ENCODE assay signal across 23 cellular contexts in genomic region chr20:6920991-6921613, GRCh38.
DNase-seq lines count a peak whose midpoint lies in the region; FAIRE-seq and TF ChIP-seq lines count a peak whose summit lies in the region.
"Had no signal": no experiment of that assay in that cellular context is flagged by ENCODE, and none has a peak within 500 bp of the region (broad histone marks: within the 10 kb centered on the region; RNA-seq: fewer than 3 reads in every experiment).

No MANE protein-coding gene starts in this region.

- H4K20me1 ChIP-seq in PC-9 (ENCODE audit: insufficient read depth) = no peaks in the 10 kb centered on the region
- H4K20me1 ChIP-seq in fibroblast of lung (ENCODE audit: control insufficient read depth, extremely low read depth, insufficient read depth, low read length) = no peaks in the 10 kb centered on the region

- 55 to 74% (median 65%) methylated on average over 9 of the region's 9 CpGs for WGBS in small intestine, 3 donors

- no peak overlapping the region for H3K4me3 ChIP-seq in PC-9
- peak overlapping the region in 1 of 4 experiments; percentile 15 for H3K4me3 ChIP-seq in fibroblast of lung (replicated peaks in 1 of 4; ENCODE audit: control extremely low read depth in 1 of 4, insufficient read depth in 1 of 4, low read depth in 3 of 4, low read length in 4 of 4)
- no peak overlapping the region for H3K4me3 ChIP-seq in small intestine (ENCODE audit: low read depth in 1 of 2, low read length in 2 of 2)
- H3K4me3 ChIP-seq: ascending aorta, left lung, mucosa of descending colon, smooth muscle cell, upper lobe of right lung had no signal

- POLR2A ChIA-PET in PC-9 (lab: Charles Lee; ENCODE audit: unreplicated experiment) = no interaction called here

- H3F3A ChIP-seq in PC-9 (ENCODE audit: insufficient read depth, low read depth) = no peaks in the 10 kb centered on the region

- no peak for FAIRE-seq in small intestine (lab: Jason Lieb, UNC)
- FAIRE-seq: G401.6 had no signal

- H3K9me3 ChIP-seq in PC-9 (ENCODE audit: insufficient read depth, low read depth) (no peaks in the 10 kb centered on the region), fibroblast of lung (ENCODE audit: control insufficient read depth, insufficient read depth, low read depth, low read length) (no peaks in the 10 kb centered on the region), small intestine (ENCODE audit: control insufficient read depth, low read depth) (no peaks in the 10 kb centered on the region)
- H3K9me3 ChIP-seq: ascending aorta, left lung, mucosa of descending colon, upper lobe of right lung had no signal

- H3K4me1 ChIP-seq in PC-9 (replicated peaks; ENCODE audit: insufficient read depth) (no peaks in the 10 kb centered on the region), fibroblast of lung (ENCODE audit: control insufficient read depth, extremely low read depth, insufficient read depth, low read length) (no peaks in the 10 kb centered on the region), small intestine (ENCODE audit: control insufficient read depth in 2 of 2, insufficient read depth in 1 of 2, low read depth in 1 of 2, low read length in 1 of 2) (no peaks in the 10 kb centered on the region)
- H3K4me1 ChIP-seq: ascending aorta, left lung, upper lobe of right lung had no signal

- H2AFZ ChIP-seq in PC-9 (no peak overlapping the region), fibroblast of lung (ENCODE audit: low read length) (no peak overlapping the region)

- peaks cover 31% of the 10 kb centered on the region; the same call in 1 of the 2 replicates for H3K27me3 ChIP-seq in PC-9 (ENCODE audit: insufficient read depth, low read depth)
- H3K27me3 ChIP-seq in fibroblast of lung (ENCODE audit: control insufficient read depth, insufficient read depth, low read length) = no peaks in the 10 kb centered on the region
- no peaks in the 10 kb centered on the region for H3K27me3 ChIP-seq in small intestine (ENCODE audit: control insufficient read depth in 2 of 2, insufficient read depth in 2 of 2, low read length in 2 of 2)
- H3K27me3 ChIP-seq: ascending aorta, left lung, upper lobe of right lung had no signal

- H3K36me3 ChIP-seq in PC-9 (ENCODE audit: low read depth) (no peaks in the 10 kb centered on the region), fibroblast of lung (ENCODE audit: control insufficient read depth, insufficient read depth, low read length) (no peaks in the 10 kb centered on the region), small intestine (ENCODE audit: control insufficient read depth in 2 of 2, insufficient read depth in 2 of 2, low read length in 2 of 2) (no peaks in the 10 kb centered on the region)
- H3K36me3 ChIP-seq: ascending aorta, left lung, upper lobe of right lung had no signal

- TF ChIP-seq CTCF in PC-9 (conservative IDR thresholded peaks at IDR 0.05) (no peak), fibroblast of lung (conservative IDR thresholded peaks at IDR 0.05 in 1 of 2, IDR thresholded peaks at IDR 0.05 in 1 of 2; ENCODE audit: low read depth in 1 of 2, low read length in 2 of 2) (no peak)

- intact Hi-C loops in PC-9 (cut with micrococcal nuclease; ENCODE audit: unreplicated experiment) = no loop called here

- BruUV-seq in PC-9 (replicated peaks; lab: Mats Ljungman, UMichigan) = no TSS peak

- H3K9me2 ChIP-seq in PC-9 (ENCODE audit: insufficient read depth) = no peaks in the 10 kb centered on the region

- H3K27ac ChIP-seq in PC-9 (no peak overlapping the region), fibroblast of lung (ENCODE audit: insufficient read depth, low read length) (no peak overlapping the region), small intestine (ENCODE audit: low read depth in 1 of 2, low read length in 1 of 2) (no peak overlapping the region)
- H3K27ac ChIP-seq: ascending aorta, left lung, upper lobe of right lung had no signal

- 0 out of 2 replicates have a peak overlapping the region, but pooled peaks have one; percentile 16 for H3K4me2 ChIP-seq in PC-9
- no peak overlapping the region for H3K4me2 ChIP-seq in fibroblast of lung (ENCODE audit: extremely low read depth, insufficient read depth, low read length)
- H3K4me2 ChIP-seq: smooth muscle cell had no signal

- H3K79me2 ChIP-seq in PC-9 (ENCODE audit: low read depth) (no peaks in the 10 kb centered on the region), fibroblast of lung (ENCODE audit: control insufficient read depth, insufficient read depth, low read length) (no peaks in the 10 kb centered on the region)

- peak; percentile 38 for DNase-seq in DMS79 treated with DMSO at 0.1 percent for 48 hours (lab: John Stamatoyannopoulos, UW)
- no peak for DNase-seq in DMS79 (lab: John Stamatoyannopoulos, UW)
- no peak for DNase-seq in PC-9
- DNase-seq in fibroblast of lung (ENCODE audit: low read depth in 2 of 2) = peak; percentile 5 to 9
- peak; percentile 3 for DNase-seq in small intestine
- no peak for DNase-seq in DMS 273 (lab: John Stamatoyannopoulos, UW; ENCODE audit: unreplicated experiment)
- no peak for DNase-seq in activated CD4-positive, alpha-beta T cell treated with anti-CD3 and anti-CD28 coated beads for 4 hours
- DNase-seq in kidney tubule cell (ENCODE audit: low spot score) = no peak
- DNase-seq: 8988T; activated CD4-positive, alpha-beta T cell treated with anti-CD3 and anti-CD28 coated beads for 36 hours; HFFc6; Kasumi-1; left lung; mucosa of descending colon; NCI-H1436 treated with DMSO at 0.1 percent for 48 hours; NCI-H226; SHP77; stimulated activated CD4-positive, alpha-beta T cell treated with anti-CD3 and anti-CD28 coated beads, Interleukin-4, amount 100 ng/mL, for 24 hours; T-cell; upper lobe of right lung had no signal

- CTCF ChIA-PET in PC-9 (lab: Charles Lee) = no interaction called here

- no peak overlapping the region for H3K9ac ChIP-seq in fibroblast of lung (ENCODE audit: insufficient read depth, low read length)

Comparison
In these comparisons a context has a peak if more than half of its experiments do, and no peak if none do; other contexts are left out.
1. DNase-seq: peak in DMS79 treated with DMSO at 0.1 percent for 48 hours (single experiment), fibroblast of lung (2 of 2) and small intestine (single experiment); none in DMS79 (single experiment), PC-9 (0 of 2), DMS 273 (single experiment), activated CD4-positive, alpha-beta T cell treated with anti-CD3 and anti-CD28 coated beads for 4 hours (0 of 2) and kidney tubule cell (single experiment).